ENCODE assay signal across 10 cellular contexts in genomic region chr2:221374234-221374633, GRCh38.
"Had no signal": no experiment of that assay in that cellular context is flagged by ENCODE, and none has a peak within 500 bp of the region (broad histone marks: within the 10 kb centered on the region; RNA-seq: fewer than 3 reads in every experiment).

No MANE protein-coding gene starts in this region.

- H3K36me3 ChIP-seq: HAP-1 had no signal

- H3K4me3 Mint-ChIP-seq: GM23338, H9, HFFc6 had no signal

- DNase-seq: GM23248, GOT3, H7, H9, HCEC 1CT, HFFc6 had no signal

- FAIRE-seq: H54 had no signal

- H3K9me3 Mint-ChIP-seq: GM23338, H9, HFFc6 had no signal

- H3K4me2 ChIP-seq: GM23338 had no signal

- H3K27ac ChIP-seq: GM23248 had no signal

- H3K9ac ChIP-seq: GM23248 had no signal

- H3K4me3 ChIP-seq: GM23248, GM23338, HAP-1 had no signal

- ATAC-seq: GM23338, HCT116 had no signal

- H3K9me3 ChIP-seq: HAP-1 had no signal

- H3K27ac Mint-ChIP-seq: GM23338, H9, HFFc6 had no signal

- H2AFZ ChIP-seq: GM23248, GM23338 had no signal
